8 cellular contexts compared by ENCODE assay signal in the genomic region with DNA sequence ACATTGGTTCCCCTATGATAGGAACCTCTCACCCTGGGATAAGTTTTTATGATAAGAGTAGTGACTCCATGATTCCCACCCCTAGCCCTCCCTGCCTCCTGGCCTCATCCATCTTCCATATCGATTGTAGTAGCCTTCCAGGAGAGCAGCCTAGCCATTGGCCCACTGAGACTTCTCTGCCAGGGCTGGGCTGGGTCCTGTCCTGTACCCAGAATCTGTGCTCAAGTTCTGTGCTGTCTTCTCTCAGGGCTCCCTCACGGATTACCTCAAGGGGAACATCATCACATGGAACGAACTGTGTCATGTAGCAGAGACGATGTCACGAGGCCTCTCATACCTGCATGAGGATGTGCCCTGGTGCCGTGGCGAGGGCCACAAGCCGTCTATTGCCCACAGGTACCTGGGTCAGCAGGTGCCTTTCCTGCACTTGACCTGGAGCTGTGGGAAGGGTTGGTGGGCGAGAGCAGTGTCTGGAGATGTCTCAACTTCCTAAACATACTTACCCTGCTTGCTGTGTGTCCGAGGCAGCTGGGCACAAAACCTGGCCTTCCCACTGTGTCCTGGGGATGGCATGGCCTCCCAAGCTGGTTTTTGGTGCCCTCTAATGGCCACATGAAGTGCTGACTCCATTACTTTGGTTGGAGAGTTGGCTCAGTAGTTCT. TPM values are rescaled to one million over a fixed set of nuclear protein-coding genes. Genes with fewer than 3 reads are reported as not detected.
DNase-seq lines count a peak whose midpoint lies in the region; ATAC-seq and TF ChIP-seq lines count a peak whose summit lies in the region.

No MANE protein-coding gene starts in this region.

- no peak overlapping the region for H3K27ac ChIP-seq in OCI-LY3 (ENCODE audit: low read length)

- no peaks in the 10 kb centered on the region for H3K9me3 Mint-ChIP-seq in osteocyte (ENCODE audit: unreplicated experiment)

- peak; percentile 10 to 51 for DNase-seq in NCI-H524 (lab: John Stamatoyannopoulos, UW)
- no peak for DNase-seq in NCI-H524 treated with DMSO at 0.1 percent for 48 hours (lab: John Stamatoyannopoulos, UW)
- DNase-seq in activated effector memory CD4-positive, alpha-beta T cell treated with Interleukin-2 at 50 U/mL for 16 hours = peak; percentile 12
- DNase-seq in foreskin melanocyte = peak; percentile 46
- peak; percentile 85 for DNase-seq in osteocyte (ENCODE audit: extremely low spot score, unreplicated experiment)

- H3K4me1 Mint-ChIP-seq in osteocyte (ENCODE audit: unreplicated experiment) = no peaks in the 10 kb centered on the region

- peaks cover 29% of the 10 kb centered on the region for H3K36me3 ChIP-seq in OCI-LY3 (replicated peaks; ENCODE audit: low read depth, low read length)

- H2AFZ ChIP-seq in OCI-LY3 (ENCODE audit: low read depth, low read length) = no peak overlapping the region

- no peaks in the 10 kb centered on the region for H3K27me3 ChIP-seq in OCI-LY3 (ENCODE audit: low read depth, low read length)

- H3K4me3 Mint-ChIP-seq in osteocyte (ENCODE audit: unreplicated experiment) = no peak overlapping the region

- H3K36me3 Mint-ChIP-seq in osteocyte (ENCODE audit: unreplicated experiment) = peaks cover 21% of the 10 kb centered on the region

- no peaks in the 10 kb centered on the region for H3K9me3 ChIP-seq in OCI-LY3 (ENCODE audit: insufficient read depth, low read length)

- peak; percentile 66 for ATAC-seq in HG02798 (IDR thresholded peaks at IDR 0.05; ENCODE audit: poor library complexity, unreplicated experiment)
- no peak for ATAC-seq in HG03469 (IDR thresholded peaks at IDR 0.05; ENCODE audit: unreplicated experiment)

- no peaks in the 10 kb centered on the region for H3K4me1 ChIP-seq in OCI-LY3 (ENCODE audit: low read length)

- H3K4me3 ChIP-seq in OCI-LY3 (ENCODE audit: low read length) = no peak overlapping the region

- no peak overlapping the region for H3K9ac ChIP-seq in OCI-LY3 (ENCODE audit: low read length)

- no peak overlapping the region for H3K4me2 ChIP-seq in OCI-LY3 (ENCODE audit: low read length)

- peak overlapping the region; percentile 15 for H3K27ac Mint-ChIP-seq in osteocyte (ENCODE audit: unreplicated experiment)

- H4K20me1 ChIP-seq in OCI-LY3 (ENCODE audit: insufficient read depth, low read length) = peaks cover 17% of the 10 kb centered on the region

- H3K27me3 Mint-ChIP-seq in osteocyte (ENCODE audit: unreplicated experiment) = no peaks in the 10 kb centered on the region

- peaks cover 13% of the 10 kb centered on the region for H3K79me2 ChIP-seq in OCI-LY3 (ENCODE audit: low read length)

- TF ChIP-seq CTCF in OCI-LY3 (IDR thresholded peaks at IDR 0.05; ENCODE audit: low read depth, low read length) (peak; percentile 94), osteocyte (IDR thresholded peaks at IDR 0.05) (peak; percentile 85)

RNA-seq across cellular contexts. Expression of a gene that starts 16.6 kb away (rescaled TPM):
- 17.9 and 18.4 TPM in 2 replicates for total RNA-seq in osteocyte

RNA-seq across cellular contexts. Expression of a gene that starts 25.9 kb away (rescaled TPM):
- total RNA-seq in osteocyte = 9.4 and 10.3 TPM in 2 replicates
